19 cellular contexts compared by ENCODE assay signal in genomic region chr5:132896685-132897084, GRCh38. TPM values are rescaled to one million over a fixed set of nuclear protein-coding genes. Genes with fewer than 3 reads are reported as not detected.
A peak's percentile ranks its signal among the peaks of the same experiment; 100 is the strongest.
DNase-seq lines count a peak whose midpoint lies in the region; ATAC-seq, FAIRE-seq and TF ChIP-seq lines count a peak whose summit lies in the region.
"Had no signal": no experiment of that assay in that cellular context is flagged by ENCODE, and none has a peak within 500 bp of the region (broad histone marks: within the 10 kb centered on the region; RNA-seq: fewer than 3 reads in every experiment).

No MANE protein-coding gene starts in this region.

- in situ Hi-C loops in K562 (cut with MboI): no loop called here

- peak overlapping the region; percentile 56 for H3K27ac Mint-ChIP-seq in progenitor cell of endocrine pancreas

- H3F3A ChIP-seq in PC-3 (ENCODE audit: low read length, unreplicated experiment): no peaks in the 10 kb centered on the region

- no peaks in the 10 kb centered on the region for H3K9me2 ChIP-seq in PC-3 (replicated peaks; ENCODE audit: low read length)

- no peak for TF ChIP-seq RAD21 in K562 (CRISPR knock-in tag; conservative IDR thresholded peaks at IDR 0.05 in 1 of 2, IDR thresholded peaks at IDR 0.05 in 1 of 2)

- TF ChIP-seq POLR2A in K562 (conservative IDR thresholded peaks at IDR 0.05): no peak

- peaks cover 43% of the 10 kb centered on the region for H3K36me3 ChIP-seq in PC-3 (ENCODE audit: low read depth, low read length)
- peaks cover 82% of the 10 kb centered on the region for H3K36me3 ChIP-seq in K562 (ENCODE audit: control insufficient read depth, insufficient read depth, low read length)

- DNase-seq in Right ventricle myocardium inferior (ENCODE audit: missing footprints) (no peak), left cardiac atrium (no peak), PC-3 (no peak), K562 (ENCODE audit: extremely low read depth in 1 of 4, low spot score in 3 of 4) (no peak), progenitor cell of endocrine pancreas (ENCODE audit: low spot score, unreplicated experiment) (no peak), NCI-H69 (lab: John Stamatoyannopoulos, UW) (no peak), SK-N-DZ (ENCODE audit: low spot score) (no peak)
- DNase-seq in activated CD8-positive, alpha-beta memory T cell treated with anti-CD3 and anti-CD28 coated beads, Interleukin-2, amount 50 U/mL, for 48 hours: no peak
- DNase-seq: activated T-cell treated with anti-CD3 and anti-CD28 coated beads, Interleukin-2, amount 50 U/mL, for 4 hours; COR-L47; cortex of kidney; Karpas-422; NCI-H146; NCI-H2227 treated with DMSO at 0.1 percent for 48 hours; SHP77; stimulated activated CD4-positive, alpha-beta T cell treated with anti-CD3 and anti-CD28 coated beads, Interleukin-2, amount 100 ng/mL, for 48 hours; testis had no signal

- H3K9me3 Mint-ChIP-seq in progenitor cell of endocrine pancreas (ENCODE audit: low read depth): no peaks in the 10 kb centered on the region
- H3K9me3 Mint-ChIP-seq: activated T-cell treated with anti-CD3 and anti-CD28 coated beads, Interleukin-2, amount 50 U/mL, for 4 hours had no signal

- peak; percentile 34 for ATAC-seq in Right ventricle myocardium inferior
- ATAC-seq in left cardiac atrium: no peak
- ATAC-seq in PC-3: no peak
- no peak for ATAC-seq in K562
- ATAC-seq: activated T-cell treated with anti-CD3 and anti-CD28 coated beads, Interleukin-2, amount 50 U/mL, for 4 hours had no signal

- no peak overlapping the region for H3K27ac ChIP-seq in PC-3 (ENCODE audit: low read length)
- no peak overlapping the region for H3K27ac ChIP-seq in K562 (ENCODE audit: extremely low read depth, low read depth, low read length)
- H3K27ac ChIP-seq: esophagus muscularis mucosa, testis had no signal

- H3K9me1 ChIP-seq in K562 (ENCODE audit: control insufficient read depth, insufficient read depth, low read length): no peaks in the 10 kb centered on the region

- H3K79me2 ChIP-seq in PC-3 (ENCODE audit: low read length) (no peaks in the 10 kb centered on the region), K562 (ENCODE audit: control insufficient read depth, insufficient read depth, low read length) (no peaks in the 10 kb centered on the region)

- no peaks in the 10 kb centered on the region for H3K27me3 Mint-ChIP-seq in progenitor cell of endocrine pancreas

- no peaks in the 10 kb centered on the region for H4K20me1 ChIP-seq in PC-3 (ENCODE audit: low read length)
- no peaks in the 10 kb centered on the region for H4K20me1 ChIP-seq in K562 (replicated peaks; ENCODE audit: control insufficient read depth, insufficient read depth, low read length)

- peaks cover 52% of the 10 kb centered on the region for H3K36me3 Mint-ChIP-seq in progenitor cell of endocrine pancreas (ENCODE audit: insufficient read depth)

- intact Hi-C loops in Right ventricle myocardium inferior (cut with DNase I): no loop called here
- intact Hi-C loops in left cardiac atrium (cut with DNase I): no loop called here
- intact Hi-C loops in PC-3 (cut with micrococcal nuclease): no loop called here
- intact Hi-C loops in K562 (cut with micrococcal nuclease): no loop called here

- TF ChIP-seq CTCF in PC-3 (conservative IDR thresholded peaks at IDR 0.05; ENCODE audit: low read depth, low read length) (no peak), K562 (IDR thresholded peaks at IDR 0.05 in 2 of 3, conservative IDR thresholded peaks at IDR 0.05 in 1 of 3; ENCODE audit: insufficient read depth in 2 of 3, low read depth in 1 of 3, low read length in 3 of 3) (no peak), progenitor cell of endocrine pancreas (IDR thresholded peaks at IDR 0.05; ENCODE audit: unreplicated experiment) (no peak)

- CTCF ChIA-PET in PC-3 (lab: Charles Lee) (no interaction called here), K562 (lab: Yijun Ruan, JAX; ENCODE audit: low intra/inter-chr PET ratio) (no interaction called here)

- POLR2A ChIA-PET in PC-3 (lab: Charles Lee; ENCODE audit: unreplicated experiment) (no interaction called here), K562 (lab: Yijun Ruan, JAX) (interaction anchor here (0.6 to 0.7 kb wide), 2 partner anchors 40 to 65 kb away, joined by 3 read pairs; no protein-coding TSS in a partner anchor)

- H2AFZ ChIP-seq in PC-3 (ENCODE audit: low read length) (no peak overlapping the region), K562 (ENCODE audit: low read depth, low read length) (no peak overlapping the region)

- H3K27me3 ChIP-seq in PC-3 (ENCODE audit: low read length) (no peaks in the 10 kb centered on the region), K562 (ENCODE audit: control insufficient read depth in 2 of 2, insufficient read depth in 2 of 2, low read length in 2 of 2) (no peaks in the 10 kb centered on the region)
- H3K27me3 ChIP-seq: esophagus muscularis mucosa, testis had no signal

- H3K4me1 Mint-ChIP-seq in progenitor cell of endocrine pancreas (ENCODE audit: low read depth): peaks cover 9% of the 10 kb centered on the region

- H3K4me3 Mint-ChIP-seq in progenitor cell of endocrine pancreas (ENCODE audit: low read depth): no peak overlapping the region
- H3K4me3 Mint-ChIP-seq: activated T-cell treated with anti-CD3 and anti-CD28 coated beads, Interleukin-2, amount 50 U/mL, for 4 hours had no signal

- no peak overlapping the region for H3K9ac ChIP-seq in PC-3 (ENCODE audit: low read length)
- no peak overlapping the region for H3K9ac ChIP-seq in K562 (ENCODE audit: insufficient read depth in 1 of 2, low read depth in 2 of 2, low read length in 2 of 2)

- H3K4me1 ChIP-seq in PC-3 (ENCODE audit: insufficient read depth, low read length) (no peaks in the 10 kb centered on the region), K562 (replicated peaks in 1 of 2; ENCODE audit: control insufficient read depth in 2 of 2, insufficient read depth in 2 of 2, low read length in 2 of 2) (no peaks in the 10 kb centered on the region)
- H3K4me1 ChIP-seq: testis had no signal

- 91% methylated on average over 7 of the region's 7 CpGs for WGBS in K562 (ENCODE audit: insufficient coverage, low coverage, missing lambda C conversion rate)

- H3K4me2 ChIP-seq in PC-3 (ENCODE audit: low read length) (no peak overlapping the region), K562 (ENCODE audit: insufficient read depth, low read length) (no peak overlapping the region)

- TF ChIP-seq EP300 in K562 (IDR thresholded peaks at IDR 0.05; ENCODE audit: low read length): no peak

- no peak for FAIRE-seq in K562 (lab: Jason Lieb, UNC)
- FAIRE-seq: keratinocyte had no signal

- TSS peak; percentile 35 for BruUV-seq in PC-3 (replicated peaks; lab: Mats Ljungman, UMichigan)
- BruUV-seq in K562 (replicated peaks; lab: Mats Ljungman, UMichigan): TSS peak; percentile 13

- H3K4me3 ChIP-seq in PC-3 (ENCODE audit: low read length) (no peak overlapping the region), K562 (no peak overlapping the region)
- H3K4me3 ChIP-seq: esophagus muscularis mucosa, testis had no signal

- H3K9me3 ChIP-seq in PC-3 (ENCODE audit: low read length): no peaks in the 10 kb centered on the region
- no peaks in the 10 kb centered on the region for H3K9me3 ChIP-seq in K562 (replicated peaks; ENCODE audit: control insufficient read depth, insufficient read depth, low read depth, low read length)
- H3K9me3 ChIP-seq: esophagus muscularis mucosa, testis had no signal

RNA-seq across cellular contexts. Expression of gene LEAP2, which starts 23.2 kb away (rescaled TPM):
- total RNA-seq in Right ventricle myocardium inferior: 1.1 TPM
- total RNA-seq in left cardiac atrium: 1 to 10 TPM; 1.1 to 1.3 TPM
- 0.36 TPM in 1 of 2 replicates, not detected in the other for total RNA-seq in PC-3 (2014; rRNA removed)
- total RNA-seq in K562 (2011; cell fraction: chromatin; rRNA removed; ENCODE audit: low replicate concordance): 15.5 and 22.5 TPM in 2 replicates
- total RNA-seq in K562 (2011; cell fraction: nucleolus; rRNA removed): 9.0 and 10.5 TPM in 2 replicates
- total RNA-seq in K562 (2011; cell fraction: nucleoplasm; rRNA removed): 14.2 and 21.1 TPM in 2 replicates
- 1.1 and 2.2 TPM in 2 replicates for total RNA-seq in K562 (2014; rRNA removed)
- total RNA-seq in K562 (2014; rRNA removed; fragmentation: Illumina TruSeq; extraction: Trizol): 2.8 TPM in 2 replicates
- 2.9 and 3.1 TPM in 2 replicates for total RNA-seq in K562 (2015; rRNA removed; fragmentation: Illumina TruSeq; extraction: Trizol)
- 1.8 and 2.0 TPM in 2 replicates for total RNA-seq in K562 (2021)
- 4.9 and 5.6 TPM in 2 replicates for polyA plus RNA-seq in K562 (2011; rRNA removed)
- polyA plus RNA-seq in K562 (2011; cell fraction: cytosol; rRNA removed): 0.82 and 2.1 TPM in 2 replicates
- polyA plus RNA-seq in K562 (2011; cell fraction: nucleus; rRNA removed): 20.8 and 21.9 TPM in 2 replicates
- polyA plus RNA-seq in K562 (2012): 1.3 and 1.4 TPM in 2 replicates
- 2.0 and 2.5 TPM in 2 replicates for polyA plus RNA-seq in K562 (2014; fragmentation: Illumina TruSeq; extraction: Trizol)
- 1 to 10 TPM; 2.0 to 2.9 TPM for polyA plus RNA-seq in K562 (2014; fragmentation: Nextera tagmentation; extraction: Ambion mirVana)
- polyA plus RNA-seq in K562 (2014; rRNA removed): 2.3 and 2.4 TPM in 2 replicates
- polyA minus RNA-seq in K562 (2011; rRNA and poly(A)+ RNA removed): 3.3 and 5.2 TPM in 2 replicates
- polyA minus RNA-seq in K562 (2011; cell fraction: cytosol; rRNA and poly(A)+ RNA removed): 0.57 and 1.4 TPM in 2 replicates
- polyA minus RNA-seq in K562 (2011; cell fraction: nucleus; rRNA and poly(A)+ RNA removed): 3.6 and 5.9 TPM in 2 replicates
- total RNA-seq in progenitor cell of endocrine pancreas: 1.7 and 2.0 TPM in 2 replicates
- polyA plus RNA-seq in SK-N-DZ (2014; cell fraction: cytosol; rRNA removed): 2.1 and 2.8 TPM in 2 replicates
- polyA plus RNA-seq in SK-N-DZ (2014; cell fraction: nucleus; rRNA removed): 10.0 and 11.1 TPM in 2 replicates

RNA-seq across cellular contexts. Expression of gene UQCRQ, which starts 30.2 kb away (rescaled TPM):
- total RNA-seq in Right ventricle myocardium inferior (1,774 TPM), left cardiac atrium (1,000 to 10,000 TPM; 1,029 to 1,106 TPM), PC-3 (2014; rRNA removed) (190 and 198 TPM in 2 replicates), K562 (2014; rRNA removed) (307 and 353 TPM in 2 replicates), K562 (2014; rRNA removed; fragmentation: Illumina TruSeq; extraction: Trizol) (641 and 716 TPM in 2 replicates), K562 (2015; rRNA removed; fragmentation: Illumina TruSeq; extraction: Trizol) (334 and 373 TPM in 2 replicates), K562 (2021) (888 and 1,004 TPM in 2 replicates), progenitor cell of endocrine pancreas (230 and 275 TPM in 2 replicates)
- total RNA-seq in K562 (2011; cell fraction: chromatin; rRNA removed; ENCODE audit: low replicate concordance): 72.2 and 104 TPM in 2 replicates
- total RNA-seq in K562 (2011; cell fraction: nucleolus; rRNA removed): 114 and 128 TPM in 2 replicates
- 118 and 129 TPM in 2 replicates for total RNA-seq in K562 (2011; cell fraction: nucleoplasm; rRNA removed)
- polyA plus RNA-seq in K562 (2011; rRNA removed) (813 and 883 TPM in 2 replicates), K562 (2014; fragmentation: Illumina TruSeq; extraction: Trizol) (235 and 336 TPM in 2 replicates), K562 (2014; fragmentation: Nextera tagmentation; extraction: Ambion mirVana) (1,000 to 10,000 TPM; 2,318 to 2,421 TPM), K562 (2014; rRNA removed) (883 and 917 TPM in 2 replicates)
- 439 and 559 TPM in 2 replicates for polyA plus RNA-seq in K562 (2011; cell fraction: cytosol; rRNA removed)
- 273 and 303 TPM in 2 replicates for polyA plus RNA-seq in K562 (2011; cell fraction: nucleus; rRNA removed)
- 351 and 842 TPM in 2 replicates for polyA plus RNA-seq in K562 (2012)
- 61.8 and 67.0 TPM in 2 replicates for polyA minus RNA-seq in K562 (2011; rRNA and poly(A)+ RNA removed)
- polyA minus RNA-seq in K562 (2011; cell fraction: cytosol; rRNA and poly(A)+ RNA removed): 54.0 and 70.0 TPM in 2 replicates
- 59.4 and 82.3 TPM in 2 replicates for polyA minus RNA-seq in K562 (2011; cell fraction: nucleus; rRNA and poly(A)+ RNA removed)
- 304 and 322 TPM in 2 replicates for polyA plus RNA-seq in SK-N-DZ (2014; cell fraction: cytosol; rRNA removed)
- polyA plus RNA-seq in SK-N-DZ (2014; cell fraction: nucleus; rRNA removed): 263 and 295 TPM in 2 replicates

RNA-seq across cellular contexts. Expression of gene GDF9, which starts 30.4 kb away (rescaled TPM):
- total RNA-seq in Right ventricle myocardium inferior: 0.24 TPM
- under 1 TPM in 1 of 2 donors, not detected in 1; 0.65 TPM for total RNA-seq in left cardiac atrium
- not detected in 2 replicates for total RNA-seq in PC-3 (2014; rRNA removed)
- 0.25 and 1.1 TPM in 2 replicates for total RNA-seq in K562 (2011; cell fraction: chromatin; rRNA removed; ENCODE audit: low replicate concordance)
- total RNA-seq in K562 (2011; cell fraction: nucleolus; rRNA removed): 0.17 and 0.39 TPM in 2 replicates
- 0.44 and 0.69 TPM in 2 replicates for total RNA-seq in K562 (2011; cell fraction: nucleoplasm; rRNA removed)
- total RNA-seq in K562 (2014; rRNA removed): 0.12 TPM in 1 of 2 replicates, not detected in the other
- 0.13 and 0.18 TPM in 2 replicates for total RNA-seq in K562 (2014; rRNA removed; fragmentation: Illumina TruSeq; extraction: Trizol)
- total RNA-seq in K562 (2015; rRNA removed; fragmentation: Illumina TruSeq; extraction: Trizol): 0.15 and 0.18 TPM in 2 replicates
- total RNA-seq in K562 (2021): 0.20 and 0.22 TPM in 2 replicates
- polyA plus RNA-seq in K562 (2011; rRNA removed): 0.70 and 1.1 TPM in 2 replicates
- 0.30 and 0.52 TPM in 2 replicates for polyA plus RNA-seq in K562 (2011; cell fraction: cytosol; rRNA removed)
- 0.68 and 1.2 TPM in 2 replicates for polyA plus RNA-seq in K562 (2011; cell fraction: nucleus; rRNA removed)
- 0.22 and 0.35 TPM in 2 replicates for polyA plus RNA-seq in K562 (2012)
- polyA plus RNA-seq in K562 (2014; fragmentation: Illumina TruSeq; extraction: Trizol): 0.28 and 0.37 TPM in 2 replicates
- polyA plus RNA-seq in K562 (2014; fragmentation: Nextera tagmentation; extraction: Ambion mirVana): under 1 TPM; 0.10 to 0.15 TPM
- polyA plus RNA-seq in K562 (2014; rRNA removed): 0.27 and 0.66 TPM in 2 replicates
- 0.39 and 0.45 TPM in 2 replicates for polyA minus RNA-seq in K562 (2011; rRNA and poly(A)+ RNA removed)
- not detected in 2 replicates for polyA minus RNA-seq in K562 (2011; cell fraction: cytosol; rRNA and poly(A)+ RNA removed)
- polyA minus RNA-seq in K562 (2011; cell fraction: nucleus; rRNA and poly(A)+ RNA removed): 0.78 TPM in 1 of 2 replicates, not detected in the other
- total RNA-seq in progenitor cell of endocrine pancreas: 0.51 and 0.55 TPM in 2 replicates
- 1.2 and 2.4 TPM in 2 replicates for polyA plus RNA-seq in SK-N-DZ (2014; cell fraction: cytosol; rRNA removed)
- 3.5 and 3.7 TPM in 2 replicates for polyA plus RNA-seq in SK-N-DZ (2014; cell fraction: nucleus; rRNA removed)
